In genomic region chr16:69565611-69566436, GRCh38 we compare ENCODE assay signal across 8 cellular contexts. TPM values are rescaled to one million over a fixed set of nuclear protein-coding genes. Genes with fewer than 3 reads are reported as not detected.
DNase-seq lines count a peak whose midpoint lies in the region; ATAC-seq and TF ChIP-seq lines count a peak whose summit lies in the region.

Gene NFAT5, plus strand, starts transcription at chr16:69565966. Its CDS starts 336 bp downstream, at chr16:69566302.

- H3K27ac ChIP-seq in left ventricle myocardium inferior (replicated peaks) = peak within 1 kb of the TSS; percentile 99
- H3K27ac ChIP-seq in psoas muscle = peak within 1 kb of the TSS; percentile 98

- DNase-seq in GM06990 (ENCODE audit: extremely low read depth, insufficient read length) = peak; percentile 91
- peak; percentile 27 for DNase-seq in NCI-H1694 (lab: John Stamatoyannopoulos, UW)
- peak; percentile 77 to 90 (median 83) for DNase-seq in T-helper 2 cell
- DNase-seq in amygdala (lab: John Stamatoyannopoulos, UW) = peak; percentile 35 to 93 (median 82)
- DNase-seq in left ventricle myocardium inferior = peak; percentile 89
- DNase-seq in psoas muscle = peak; percentile 85 to 92
- DNase-seq in ureter (ENCODE audit: low spot score) = peak; percentile 93

- 0% methylated on average over 55 to 83 of the region's 84 CpGs for WGBS in psoas muscle, 3 donors

- H3K27me3 ChIP-seq in GM06990 (replicated peaks; ENCODE audit: control insufficient read depth, insufficient read depth, low read length) (no peaks in the 10 kb centered on the region), left ventricle myocardium inferior (ENCODE audit: low read depth) (no peaks in the 10 kb centered on the region), psoas muscle (ENCODE audit: insufficient read depth in 3 of 3, low read length in 2 of 3) (no peaks in the 10 kb centered on the region)

- no peak for TF ChIP-seq CTCF in GM06990 (IDR thresholded peaks at IDR 0.05; ENCODE audit: insufficient read depth, low read length, poor library complexity, severe bottlenecking)
- no peak for TF ChIP-seq CTCF in left ventricle myocardium inferior (IDR thresholded peaks at IDR 0.05; ENCODE audit: borderline replicate concordance)
- peak; percentile 20 for TF ChIP-seq CTCF in psoas muscle (IDR thresholded peaks at IDR 0.05)

- H3K36me3 ChIP-seq in GM06990 (ENCODE audit: control insufficient read depth, insufficient read depth, low read length) (no peaks in the 10 kb centered on the region), left ventricle myocardium inferior (no peaks in the 10 kb centered on the region), psoas muscle (ENCODE audit: insufficient read depth in 1 of 2, low read depth in 1 of 2) (peaks cover 0 to 8% of the 10 kb centered on the region in 2 donors)

- H3K4me1 ChIP-seq in left ventricle myocardium inferior (peaks cover 59% of the 10 kb centered on the region), psoas muscle (peaks cover 27% of the 10 kb centered on the region)

- peak; percentile 58 for ATAC-seq in HG02763 (IDR thresholded peaks at IDR 0.05; ENCODE audit: unreplicated experiment)
- ATAC-seq in psoas muscle = peak; percentile 84 to 96 (median 94)

- intact Hi-C loops in left ventricle myocardium inferior (cut with micrococcal nuclease) = loop anchor here (10.0 kb wide), 1 partner anchor 171 kb away; no protein-coding TSS in a partner anchor
- intact Hi-C loops in psoas muscle (cut with DNase I) = loop anchor here (2.0 to 5.0 kb wide), 5 partner anchors 51 to 179 kb away; partner anchors contain the start of gene TERF2 (in 1 of the 2)

- H3K4me3 ChIP-seq in GM06990 (replicated peaks; ENCODE audit: low read depth, low read length) (peak within 1 kb of the TSS; percentile 90), left ventricle myocardium inferior (peak within 1 kb of the TSS; percentile 98), psoas muscle (peak within 1 kb of the TSS; percentile 93)

- H3K9me3 ChIP-seq in left ventricle myocardium inferior (replicated peaks) (no peaks in the 10 kb centered on the region), psoas muscle (no peaks in the 10 kb centered on the region)

RNA-seq across cellular contexts. Expression of gene NFAT5, which starts in this region (rescaled TPM):
- total RNA-seq in left ventricle myocardium inferior = 13.9 TPM
- total RNA-seq in psoas muscle = 10 to 100 TPM; 18.8 to 27.9 (median 22.4) TPM
- 1 to 10 TPM; 1.6 to 5.9 (median 2.0) TPM for polyA plus RNA-seq in psoas muscle
- total RNA-seq in ureter = 117 TPM

Comparison
In these comparisons a context has a peak if more than half of its experiments do, and no peak if none do; other contexts are left out.
1. Peak in every context shown above with its lines: DNase-seq, ATAC-seq, H3K4me3 ChIP-seq and H3K27ac ChIP-seq.
2. DNase-seq: peak in every context shown above with its lines; median percentile 93 in ureter; 91 in GM06990; 89 in left ventricle myocardium inferior; 88 in psoas muscle; 83 in T-helper 2 cell; 82 in amygdala; 27 in NCI-H1694.